ENCODE assay signal across 17 cellular contexts in the genomic region with DNA sequence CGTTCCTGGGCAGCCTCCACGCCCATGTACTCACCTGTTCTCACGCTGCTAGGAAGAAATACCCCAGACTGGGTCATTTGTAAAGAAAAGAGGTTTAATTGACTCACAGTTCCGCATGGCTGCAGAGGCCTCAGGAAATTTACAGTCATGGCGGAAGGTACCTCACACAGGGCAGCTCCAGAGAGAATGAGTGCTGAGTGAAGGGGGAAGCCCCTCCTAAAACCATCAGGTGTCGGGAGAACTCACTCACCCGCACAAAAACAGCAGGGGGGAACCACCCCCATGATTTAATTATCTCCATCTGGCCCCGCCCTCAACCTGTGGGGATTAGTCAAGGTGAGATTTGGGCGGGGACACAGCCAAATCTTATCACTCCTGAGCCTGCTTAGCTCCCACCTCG. TPM values are rescaled to one million over a fixed set of nuclear protein-coding genes. Genes with fewer than 3 reads are reported as not detected.
DNase-seq lines count a peak whose midpoint lies in the region; TF ChIP-seq lines count a peak whose summit lies in the region.
"Had no signal": no experiment of that assay in that cellular context is flagged by ENCODE, and none has a peak within 500 bp of the region (broad histone marks: within the 10 kb centered on the region; RNA-seq: fewer than 3 reads in every experiment).

No MANE protein-coding gene starts in this region.

- H2BK15ac ChIP-seq in mesendoderm (replicated peaks; ENCODE audit: low read depth) = no peak overlapping the region

- peaks cover 3% of the 10 kb centered on the region for H3K79me1 ChIP-seq in mesendoderm (ENCODE audit: low read length)

- H3K4ac ChIP-seq in mesendoderm (ENCODE audit: low read depth, low read length) = no peak overlapping the region

- intact Hi-C loops in spleen (cut with DNase I; ENCODE audit: low total_unique reads) = no loop called here

- no peak for TF ChIP-seq POLR2A in spleen (IDR thresholded peaks at IDR 0.05)

- peaks cover 4% of the 10 kb centered on the region for H3K36me3 Mint-ChIP-seq in stimulated activated naive CD8-positive, alpha-beta T cell treated with anti-CD3 and anti-CD28 coated beads, Interleukin-15, Interleukin-2, amounts not matched to agents 100 ng/mL and 50 ng/mL, for 24 hours (ENCODE audit: low read depth)

- H3K27ac Mint-ChIP-seq in stimulated activated naive CD8-positive, alpha-beta T cell treated with anti-CD3 and anti-CD28 coated beads, Interleukin-15, Interleukin-2, amounts not matched to agents 100 ng/mL and 50 ng/mL, for 24 hours = peak overlapping the region; percentile 84
- H3K27ac Mint-ChIP-seq: IgD-negative memory B cell; T-helper 1 cell treated with Interleukin-12 subunit alpha and Interleukin-12 subunit beta and Interleukin-4 antibody, amounts not matched to agents 30 μg/mL and 1 μg/mL, for 36 hours had no signal

- no CpG with 5 or more reads among the region's 10 CpGs for WGBS in mesendoderm (ENCODE audit: extremely low coverage, insufficient coverage, low lambda C conversion rate)
- WGBS in spleen, 5 donors = 68 to 93% (median 79%) methylated on average over 10 of the region's 10 CpGs

- no peak overlapping the region for H2AK5ac ChIP-seq in mesendoderm (ENCODE audit: low read length)

- no peaks in the 10 kb centered on the region for H3K27me3 Mint-ChIP-seq in stimulated activated naive CD8-positive, alpha-beta T cell treated with anti-CD3 and anti-CD28 coated beads, Interleukin-15, Interleukin-2, amounts not matched to agents 100 ng/mL and 50 ng/mL, for 24 hours
- H3K27me3 Mint-ChIP-seq: IgD-negative memory B cell had no signal

- peak overlapping the region; percentile 48 for H3K4me3 Mint-ChIP-seq in stimulated activated naive CD8-positive, alpha-beta T cell treated with anti-CD3 and anti-CD28 coated beads, Interleukin-15, Interleukin-2, amounts not matched to agents 100 ng/mL and 50 ng/mL, for 24 hours
- H3K4me3 Mint-ChIP-seq: CD8-positive, alpha-beta memory T cell; IgD-negative memory B cell; T-helper 1 cell treated with Interleukin-12 subunit alpha and Interleukin-12 subunit beta and Interleukin-4 antibody, amounts not matched to agents 30 μg/mL and 1 μg/mL, for 36 hours had no signal

- H2BK5ac ChIP-seq in mesendoderm (ENCODE audit: low read length) = no peak overlapping the region

- H3K4me3 ChIP-seq in mesendoderm (ENCODE audit: low read length) = no peak overlapping the region
- no peak overlapping the region for H3K4me3 ChIP-seq in spleen
- H3K4me3 ChIP-seq: esophagus squamous epithelium, suprapubic skin had no signal

- H3K4me1 ChIP-seq in mesendoderm (ENCODE audit: control insufficient read depth, low read depth, low read length) = peaks cover 2% of the 10 kb centered on the region
- H3K4me1 ChIP-seq in spleen = peaks cover 0 to 27% (median 18%) of the 10 kb centered on the region in 6 donors

- H3K4me2 ChIP-seq in mesendoderm (ENCODE audit: low read length) = no peak overlapping the region

- no peak overlapping the region for H3K9ac ChIP-seq in mesendoderm (ENCODE audit: low read length)

- no peak overlapping the region for H2BK120ac ChIP-seq in mesendoderm (ENCODE audit: low read depth, low read length)

- peaks cover 2% of the 10 kb centered on the region for H3K79me2 ChIP-seq in mesendoderm (ENCODE audit: control insufficient read depth, insufficient read depth, low read length)

- no peak overlapping the region for H3K56ac ChIP-seq in mesendoderm (ENCODE audit: low read length)

- no peak overlapping the region for H3K23ac ChIP-seq in mesendoderm (ENCODE audit: low read length)

- H3K27me3 ChIP-seq in mesendoderm (ENCODE audit: insufficient read depth, low read length, poor library complexity) (no peaks in the 10 kb centered on the region), spleen (replicated peaks in 1 of 7) (no peaks in the 10 kb centered on the region)
- H3K27me3 ChIP-seq: brain microvascular endothelial cell, esophagus squamous epithelium, suprapubic skin had no signal

- H3K36me3 ChIP-seq in mesendoderm (ENCODE audit: control insufficient read depth, insufficient read depth, low read length) (no peaks in the 10 kb centered on the region), spleen (peaks cover 0 to 8% (median 0%) of the 10 kb centered on the region in 6 donors)
- H3K36me3 ChIP-seq: brain microvascular endothelial cell had no signal

- H3K18ac ChIP-seq in mesendoderm (ENCODE audit: low read length) = no peak overlapping the region

- H3K27ac ChIP-seq in mesendoderm (ENCODE audit: low read depth, low read length) (no peak overlapping the region), spleen (no peak overlapping the region)
- H3K27ac ChIP-seq: brain microvascular endothelial cell, esophagus squamous epithelium, suprapubic skin had no signal

- H3K9me3 Mint-ChIP-seq in stimulated activated naive CD8-positive, alpha-beta T cell treated with anti-CD3 and anti-CD28 coated beads, Interleukin-15, Interleukin-2, amounts not matched to agents 100 ng/mL and 50 ng/mL, for 24 hours = no peaks in the 10 kb centered on the region
- H3K9me3 Mint-ChIP-seq: CD8-positive, alpha-beta memory T cell; IgD-negative memory B cell; T-helper 1 cell treated with Interleukin-12 subunit alpha and Interleukin-12 subunit beta and Interleukin-4 antibody, amounts not matched to agents 30 μg/mL and 1 μg/mL, for 36 hours had no signal

- no peak for TF ChIP-seq CTCF in spleen (IDR thresholded peaks at IDR 0.05 in 8 of 11, conservative IDR thresholded peaks at IDR 0.05 in 3 of 11)

- no peak overlapping the region for H4K5ac ChIP-seq in mesendoderm (ENCODE audit: low read length)

- H4K8ac ChIP-seq in mesendoderm (ENCODE audit: low read depth, low read length) = no peak overlapping the region

- H3K9me3 ChIP-seq in spleen = peaks cover 0 to 10% (median 7%) of the 10 kb centered on the region in 8 donors
- H3K9me3 ChIP-seq: esophagus squamous epithelium, suprapubic skin had no signal

- H3K4me1 Mint-ChIP-seq in stimulated activated naive CD8-positive, alpha-beta T cell treated with anti-CD3 and anti-CD28 coated beads, Interleukin-15, Interleukin-2, amounts not matched to agents 100 ng/mL and 50 ng/mL, for 24 hours (ENCODE audit: low read depth) = peaks cover 21% of the 10 kb centered on the region

- DNase-seq in activated T-cell treated with anti-CD3 and anti-CD28 coated beads for 48 hours (ENCODE audit: low read depth) (peak; percentile 58), activated T-cell treated with anti-CD3 and anti-CD28 coated beads for 4 hours (no peak), mesendoderm (peak; percentile 52), NCI-H774 (lab: John Stamatoyannopoulos, UW) (no peak), spleen (no peak), nucleus accumbens (lab: John Stamatoyannopoulos, UW) (no peak)
- DNase-seq in activated CD4-positive, CD25-positive, alpha-beta regulatory T cell treated with anti-CD3 and anti-CD28 coated beads, Interleukin-2, amount 50 U/mL, for 72 hours = peak; percentile 57
- DNase-seq: activated CD4-positive, alpha-beta T cell treated with anti-CD3 and anti-CD28 coated beads for 4 hours; activated effector memory CD4-positive, alpha-beta T cell treated with anti-CD3 and anti-CD28 coated beads, Interleukin-2, amount 50 U/mL, for 16 hours; brain microvascular endothelial cell; CD8-positive, alpha-beta memory T cell; esophagus squamous epithelium; glutamatergic neuron had no signal

RNA-seq across cellular contexts. Expression of gene RAB40C, which starts 18.2 kb away (rescaled TPM):
- 10.0 TPM for polyA plus RNA-seq in mesendoderm (2013, experiment 1 of 2)
- polyA plus RNA-seq in mesendoderm (2013, experiment 2 of 2) = 9.8 TPM
- total RNA-seq in spleen = 10 to 100 TPM; 12.9 to 21.6 (median 15.3) TPM
- 10 to 100 TPM in 2 of 3 donors, 1 to 10 TPM in 1; 8.1 to 20.9 (median 11.0) TPM for polyA plus RNA-seq in spleen

RNA-seq across cellular contexts. Expression of gene WFIKKN1, which starts 22.8 kb away (rescaled TPM):
- 1.7 TPM for polyA plus RNA-seq in mesendoderm (2013, experiment 1 of 2)
- polyA plus RNA-seq in mesendoderm (2013, experiment 2 of 2) = 1.7 TPM
- total RNA-seq in spleen = 1 to 10 TPM in 3 of 7 donors, under 1 TPM in 4; 0.49 to 1.5 (median 0.95) TPM
- polyA plus RNA-seq in spleen = 1 to 10 TPM in 1 of 3 donors, under 1 TPM in 2; 0.15 to 1.8 (median 0.30) TPM
- polyA plus RNA-seq: IgD-negative memory B cell had no signal

RNA-seq across cellular contexts. Expression of gene METTL26, which starts 28.1 kb away (rescaled TPM):
- polyA plus RNA-seq in mesendoderm (2013, experiment 1 of 2) = 75.3 TPM
- polyA plus RNA-seq in mesendoderm (2013, experiment 2 of 2) = 76.8 TPM
- total RNA-seq in spleen = 10 to 100 TPM; 39.6 to 78.4 (median 46.0) TPM
- polyA plus RNA-seq in spleen = 100 to 1,000 TPM; 114 to 165 (median 133) TPM

RNA-seq across cellular contexts. Expression of gene MCRIP2, which starts 33.6 kb away (rescaled TPM):
- polyA plus RNA-seq in mesendoderm (2013, experiment 1 of 2) = 18.4 TPM
- 18.9 TPM for polyA plus RNA-seq in mesendoderm (2013, experiment 2 of 2)
- total RNA-seq in spleen = 10 to 100 TPM; 23.6 to 45.8 (median 36.1) TPM
- polyA plus RNA-seq in spleen = 100 to 1,000 TPM in 1 of 3 donors, 10 to 100 TPM in 2; 56.5 to 106 (median 80.8) TPM

RNA-seq across cellular contexts. Expression of gene PIGQ, which starts 38.3 kb away (rescaled TPM):
- 12.1 TPM for polyA plus RNA-seq in mesendoderm (2013, experiment 1 of 2)
- polyA plus RNA-seq in mesendoderm (2013, experiment 2 of 2) = 12.6 TPM
- 10 to 100 TPM; 36.1 to 42.7 (median 39.2) TPM for total RNA-seq in spleen
- 10 to 100 TPM; 20.7 to 70.5 (median 42.2) TPM for polyA plus RNA-seq in spleen

Comparison
In these comparisons a context has a peak if more than half of its experiments do, and no peak if none do; other contexts are left out.
1. DNase-seq: peak in activated T-cell treated with anti-CD3 and anti-CD28 coated beads for 48 hours (single experiment), activated CD4-positive, CD25-positive, alpha-beta regulatory T cell treated with anti-CD3 and anti-CD28 coated beads, Interleukin-2, amount 50 U/mL, for 72 hours (single experiment) and mesendoderm (single experiment); none in activated T-cell treated with anti-CD3 and anti-CD28 coated beads for 4 hours (single experiment), NCI-H774 (single experiment), spleen (single experiment) and nucleus accumbens (0 of 56).